ENCODE assay signal across 2 cellular contexts in genomic region chr7:106032295-106032694, GRCh38.
TF ChIP-seq lines count a peak whose summit lies in the region.

No MANE protein-coding gene starts in this region.

TF ChIP-seq in GM23338, 12 proteins besides CTCF, POLR2A, EP300 and RAD21 (continued from another document):
- TF ChIP-seq, protein P1, sequence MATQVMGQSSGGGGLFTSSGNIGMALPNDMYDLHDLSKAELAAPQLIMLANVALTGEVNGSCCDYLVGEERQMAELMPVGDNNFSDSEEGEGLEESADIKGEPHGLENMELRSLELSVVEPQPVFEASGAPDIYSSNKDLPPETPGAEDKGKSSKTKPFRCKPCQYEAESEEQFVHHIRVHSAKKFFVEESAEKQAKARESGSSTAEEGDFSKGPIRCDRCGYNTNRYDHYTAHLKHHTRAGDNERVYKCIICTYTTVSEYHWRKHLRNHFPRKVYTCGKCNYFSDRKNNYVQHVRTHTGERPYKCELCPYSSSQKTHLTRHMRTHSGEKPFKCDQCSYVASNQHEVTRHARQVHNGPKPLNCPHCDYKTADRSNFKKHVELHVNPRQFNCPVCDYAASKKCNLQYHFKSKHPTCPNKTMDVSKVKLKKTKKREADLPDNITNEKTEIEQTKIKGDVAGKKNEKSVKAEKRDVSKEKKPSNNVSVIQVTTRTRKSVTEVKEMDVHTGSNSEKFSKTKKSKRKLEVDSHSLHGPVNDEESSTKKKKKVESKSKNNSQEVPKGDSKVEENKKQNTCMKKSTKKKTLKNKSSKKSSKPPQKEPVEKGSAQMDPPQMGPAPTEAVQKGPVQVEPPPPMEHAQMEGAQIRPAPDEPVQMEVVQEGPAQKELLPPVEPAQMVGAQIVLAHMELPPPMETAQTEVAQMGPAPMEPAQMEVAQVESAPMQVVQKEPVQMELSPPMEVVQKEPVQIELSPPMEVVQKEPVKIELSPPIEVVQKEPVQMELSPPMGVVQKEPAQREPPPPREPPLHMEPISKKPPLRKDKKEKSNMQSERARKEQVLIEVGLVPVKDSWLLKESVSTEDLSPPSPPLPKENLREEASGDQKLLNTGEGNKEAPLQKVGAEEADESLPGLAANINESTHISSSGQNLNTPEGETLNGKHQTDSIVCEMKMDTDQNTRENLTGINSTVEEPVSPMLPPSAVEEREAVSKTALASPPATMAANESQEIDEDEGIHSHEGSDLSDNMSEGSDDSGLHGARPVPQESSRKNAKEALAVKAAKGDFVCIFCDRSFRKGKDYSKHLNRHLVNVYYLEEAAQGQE (IDR thresholded peaks at IDR 0.05; ENCODE audit: unreplicated experiment): no peak
- no peak for TF ChIP-seq POLR2AphosphoS5 (IDR thresholded peaks at IDR 0.05; ENCODE audit: low read depth)
- no peak for TF ChIP-seq ZNF462 (CRISPR knock-in tag; IDR thresholded peaks at IDR 0.05)
- TF ChIP-seq EZH2 (IDR thresholded peaks at IDR 0.05; ENCODE audit: low read depth, unreplicated experiment): no peak
- TF ChIP-seq CREB1 (CRISPR knock-in tag; IDR thresholded peaks at IDR 0.05; ENCODE audit: low read depth): no peak

TF ChIP-seq in WTC11, 78 proteins besides CTCF, POLR2A, EP300 and RAD21 (continued from another document):
- TF ChIP-seq HMGXB4 (CRISPR knock-in tag; IDR thresholded peaks at IDR 0.05): no peak
- TF ChIP-seq ATF1 (CRISPR knock-in tag; IDR thresholded peaks at IDR 0.05): no peak
- TF ChIP-seq EMX1 (CRISPR knock-in tag; IDR thresholded peaks at IDR 0.05): no peak
- no peak for TF ChIP-seq TEAD4 (CRISPR knock-in tag; IDR thresholded peaks at IDR 0.05)
- no peak for TF ChIP-seq JUN (CRISPR knock-in tag; IDR thresholded peaks at IDR 0.05)
- TF ChIP-seq AFF4 (CRISPR knock-in tag; IDR thresholded peaks at IDR 0.05; ENCODE audit: borderline replicate concordance): no peak
- TF ChIP-seq TP53 (CRISPR knock-in tag; IDR thresholded peaks at IDR 0.05): no peak
- TF ChIP-seq NFATC4 (CRISPR knock-in tag; IDR thresholded peaks at IDR 0.05): no peak
- no peak for TF ChIP-seq MXD4 (CRISPR knock-in tag; IDR thresholded peaks at IDR 0.05; ENCODE audit: borderline replicate concordance)
- no peak for TF ChIP-seq ZNF416 (CRISPR knock-in tag; IDR thresholded peaks at IDR 0.05)
- TF ChIP-seq ATF3 (CRISPR knock-in tag; conservative IDR thresholded peaks at IDR 0.05): no peak
- TF ChIP-seq ZSCAN18 (CRISPR knock-in tag; IDR thresholded peaks at IDR 0.05): no peak
- TF ChIP-seq AR (CRISPR knock-in tag; IDR thresholded peaks at IDR 0.05): no peak
- TF ChIP-seq, protein P2, sequence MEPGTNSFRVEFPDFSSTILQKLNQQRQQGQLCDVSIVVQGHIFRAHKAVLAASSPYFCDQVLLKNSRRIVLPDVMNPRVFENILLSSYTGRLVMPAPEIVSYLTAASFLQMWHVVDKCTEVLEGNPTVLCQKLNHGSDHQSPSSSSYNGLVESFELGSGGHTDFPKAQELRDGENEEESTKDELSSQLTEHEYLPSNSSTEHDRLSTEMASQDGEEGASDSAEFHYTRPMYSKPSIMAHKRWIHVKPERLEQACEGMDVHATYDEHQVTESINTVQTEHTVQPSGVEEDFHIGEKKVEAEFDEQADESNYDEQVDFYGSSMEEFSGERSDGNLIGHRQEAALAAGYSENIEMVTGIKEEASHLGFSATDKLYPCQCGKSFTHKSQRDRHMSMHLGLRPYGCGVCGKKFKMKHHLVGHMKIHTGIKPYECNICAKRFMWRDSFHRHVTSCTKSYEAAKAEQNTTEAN (CRISPR knock-in tag; IDR thresholded peaks at IDR 0.05): no peak
- TF ChIP-seq NFYB (CRISPR knock-in tag; conservative IDR thresholded peaks at IDR 0.05; ENCODE audit: low read depth): no peak
